In genomic region chr1:150552692-150553278, GRCh38 we compare ENCODE assay signal across 1 cellular context.
TF ChIP-seq lines count a peak whose summit lies in the region.

No MANE protein-coding gene starts in this region.

TF ChIP-seq in SK-N-SH treated with all-trans-retinoic acid at 6 μM for 48 hours, 23 proteins besides CTCF, POLR2A, EP300 and RAD21 (continued from another document):
- no peak for TF ChIP-seq CSDC2 (CRISPR knock-in tag; IDR thresholded peaks at IDR 0.05)
- no peak for TF ChIP-seq TOX (CRISPR knock-in tag; IDR thresholded peaks at IDR 0.05; ENCODE audit: borderline replicate concordance)
- no peak for TF ChIP-seq ARNTL (CRISPR knock-in tag; IDR thresholded peaks at IDR 0.05; ENCODE audit: borderline replicate concordance, low read depth)
- no peak for TF ChIP-seq RARB (CRISPR knock-in tag; IDR thresholded peaks at IDR 0.05)
- no peak for TF ChIP-seq ZFP3 (CRISPR knock-in tag; IDR thresholded peaks at IDR 0.05)
- TF ChIP-seq POU6F1 (CRISPR knock-in tag; IDR thresholded peaks at IDR 0.05; ENCODE audit: borderline replicate concordance, low read depth): no peak
